20 cellular contexts compared by ENCODE assay signal in genomic region chr15:56677271-56677670, GRCh38.
DNase-seq lines count a peak whose midpoint lies in the region; ATAC-seq, FAIRE-seq and TF ChIP-seq lines count a peak whose summit lies in the region.
"Had no signal": no experiment of that assay in that cellular context is flagged by ENCODE, and none has a peak within 500 bp of the region (broad histone marks: within the 10 kb centered on the region; RNA-seq: fewer than 3 reads in every experiment).

No MANE protein-coding gene starts in this region.

- 0 out of 2 replicates have a peak, but pooled peaks cover 5% of the 10 kb centered on the region for H3K79me2 ChIP-seq in DND-41 (ENCODE audit: insufficient read depth, low read length)

- ATAC-seq in DND-41 (ENCODE audit: insufficient read depth, low read depth), result no peak
- no peak for ATAC-seq in HG02884 (IDR thresholded peaks at IDR 0.05; ENCODE audit: unreplicated experiment)
- ATAC-seq: CD8-positive, alpha-beta T cell had no signal

- H4K20me1 ChIP-seq in DND-41 (ENCODE audit: insufficient read depth, low read length), result no peaks in the 10 kb centered on the region
- H4K20me1 ChIP-seq: BLaER1 had no signal

- peak overlapping the region; percentile 90 for H3K27ac ChIP-seq in DND-41 (ENCODE audit: low read length)
- H3K27ac ChIP-seq: BLaER1, C4-2B had no signal

- H3K9me3 Mint-ChIP-seq in activated naive CD4-positive, alpha-beta T cell treated with anti-CD3 and anti-CD28 coated beads, Interleukin-2, amount 50 U/mL, for 24 hours, result no peaks in the 10 kb centered on the region
- H3K9me3 Mint-ChIP-seq: CD8-positive, alpha-beta T cell; HFFc6 had no signal

- peaks cover 28% of the 10 kb centered on the region for H3K36me3 ChIP-seq in DND-41 (ENCODE audit: insufficient read depth, low read length)
- H3K36me3 ChIP-seq: HAP-1 had no signal

- H3K4me1 Mint-ChIP-seq in activated naive CD4-positive, alpha-beta T cell treated with anti-CD3 and anti-CD28 coated beads, Interleukin-2, amount 50 U/mL, for 24 hours, result no peaks in the 10 kb centered on the region
- H3K4me1 Mint-ChIP-seq: B cell had no signal

- H3K4me3 ChIP-seq in DND-41 (ENCODE audit: low read depth in 1 of 2, low read length in 2 of 2) (no peak overlapping the region), LNCaP clone FGC (ENCODE audit: low read depth, low read length) (no peak overlapping the region)
- H3K4me3 ChIP-seq: BLaER1, HAP-1 had no signal

- DNase-seq in activated naive CD4-positive, alpha-beta T cell treated with Interleukin-2 at 50 U/mL for 16 hours, result no peak
- no peak for DNase-seq in DND-41
- DNase-seq in LNCaP clone FGC (ENCODE audit: low read depth), result peak; percentile 98
- DNase-seq in GM19239 (ENCODE audit: insufficient read length, low spot score), result no peak
- DNase-seq: Caco-2; CD4-positive, CD25-positive, alpha-beta regulatory T cell; CD8-positive, alpha-beta T cell; DMS153; DMS79 treated with DMSO at 0.1 percent for 48 hours; GOT3; HFFc6 had no signal

- H3K4me2 ChIP-seq in DND-41 (ENCODE audit: insufficient read depth, low read length), result no peak overlapping the region
- H3K4me2 ChIP-seq: BLaER1 had no signal

- no peaks in the 10 kb centered on the region for H3K9me3 ChIP-seq in DND-41 (ENCODE audit: insufficient read depth, low read length, severe bottlenecking)
- H3K9me3 ChIP-seq: BLaER1, Caco-2, HAP-1 had no signal

- no peak for FAIRE-seq in GM19239 (lab: Jason Lieb, UNC)
- FAIRE-seq: G401.6, GM12892, H54 had no signal

- peaks cover 33% of the 10 kb centered on the region for H3K36me3 Mint-ChIP-seq in activated naive CD4-positive, alpha-beta T cell treated with anti-CD3 and anti-CD28 coated beads, Interleukin-2, amount 50 U/mL, for 24 hours

- TF ChIP-seq CTCF in DND-41 (IDR thresholded peaks at IDR 0.05; ENCODE audit: borderline replicate concordance, extremely low read depth, low read length, poor library complexity, severe bottlenecking) (no peak), LNCaP clone FGC (IDR thresholded peaks at IDR 0.05; ENCODE audit: control insufficient read depth, extremely low read depth, insufficient read depth) (no peak)

- peaks cover 58% of the 10 kb centered on the region for H3K4me1 ChIP-seq in DND-41 (ENCODE audit: insufficient read depth, low read length)
- H3K4me1 ChIP-seq: BLaER1, Caco-2 had no signal

- no peak overlapping the region for H3K9ac ChIP-seq in DND-41 (ENCODE audit: low read depth, low read length)
- H3K9ac ChIP-seq: BLaER1 had no signal

- H3K27me3 Mint-ChIP-seq in activated naive CD4-positive, alpha-beta T cell treated with anti-CD3 and anti-CD28 coated beads, Interleukin-2, amount 50 U/mL, for 24 hours, result no peaks in the 10 kb centered on the region
- H3K27me3 Mint-ChIP-seq: B cell; CD4-positive, CD25-positive, alpha-beta regulatory T cell had no signal

- peak overlapping the region; percentile 6 for H3K27ac Mint-ChIP-seq in activated naive CD4-positive, alpha-beta T cell treated with anti-CD3 and anti-CD28 coated beads, Interleukin-2, amount 50 U/mL, for 24 hours
- H3K27ac Mint-ChIP-seq: B cell; CD4-positive, CD25-positive, alpha-beta regulatory T cell; CD8-positive, alpha-beta T cell; HFFc6 had no signal

- H2AFZ ChIP-seq in DND-41 (ENCODE audit: low read depth, low read length), result no peak overlapping the region

- H3K4me3 Mint-ChIP-seq in activated naive CD4-positive, alpha-beta T cell treated with anti-CD3 and anti-CD28 coated beads, Interleukin-2, amount 50 U/mL, for 24 hours, result no peak overlapping the region
- H3K4me3 Mint-ChIP-seq: B cell; CD4-positive, CD25-positive, alpha-beta regulatory T cell; CD8-positive, alpha-beta T cell; HFFc6 had no signal

- H3K27me3 ChIP-seq in DND-41 (ENCODE audit: insufficient read depth, low read length, poor library complexity), result no peaks in the 10 kb centered on the region
- H3K27me3 ChIP-seq: BLaER1 had no signal
